22 cellular contexts compared by ENCODE assay signal in genomic region chr19:11058246-11059030, GRCh38.
"Had no signal": no experiment of that assay in that cellular context is flagged by ENCODE, and none has a peak within 500 bp of the region (broad histone marks: within the 10 kb centered on the region; RNA-seq: fewer than 3 reads in every experiment).

No MANE protein-coding gene starts in this region.

- DNase-seq: effector memory CD4-positive, alpha-beta T cell; gastrocnemius medialis; heart right ventricle; hypothalamus; islet precursor cell; naive thymus-derived CD8-positive, alpha-beta T cell; occipital lobe; psoas muscle; sigmoid colon; stimulated activated CD4-positive, alpha-beta T cell treated with anti-CD3 and anti-CD28 coated beads, Interleukin-2, amount 100 ng/mL, for 24 hours; stimulated activated CD4-positive, alpha-beta T cell treated with anti-CD3 and anti-CD28 coated beads, Interleukin-4, amount 100 ng/mL, for 4 hours; stimulated activated naive B cell treated with anti-CD40 and anti-IgM and Interleukin-4, amounts not matched to agents 10 μg/mL and 1 μg/mL and 100 μg/mL, for 72 hours; stomach; substantia nigra; transverse colon had no signal

- H3K27me3 Mint-ChIP-seq: naive thymus-derived CD8-positive, alpha-beta T cell had no signal

- H3K27me3 ChIP-seq: esophagus muscularis mucosa, gastrocnemius medialis, heart right ventricle, sigmoid colon, stomach, transverse colon had no signal

- H3K27ac Mint-ChIP-seq: naive thymus-derived CD8-positive, alpha-beta T cell; stimulated activated naive B cell treated with anti-CD40 and anti-IgM and Interleukin-4, amounts not matched to agents 10 μg/mL and 1 μg/mL and 100 μg/mL, for 72 hours had no signal

- H3K9me3 ChIP-seq: esophagus muscularis mucosa, gastrocnemius medialis, heart right ventricle, psoas muscle, sigmoid colon, stomach, thoracic aorta, transverse colon had no signal

- H3K4me3 Mint-ChIP-seq: naive thymus-derived CD8-positive, alpha-beta T cell; neural crest cell; stimulated activated naive B cell treated with anti-CD40 and anti-IgM and Interleukin-4, amounts not matched to agents 10 μg/mL and 1 μg/mL and 100 μg/mL, for 72 hours had no signal

- ATAC-seq: gastrocnemius medialis; heart right ventricle; left lobe of liver; naive thymus-derived CD8-positive, alpha-beta T cell; psoas muscle; stimulated activated naive B cell treated with anti-CD40 and anti-IgM and Interleukin-4, amounts not matched to agents 10 μg/mL and 1 μg/mL and 100 μg/mL, for 72 hours had no signal

- H3K4me1 ChIP-seq: gastrocnemius medialis, heart right ventricle, parathyroid adenoma, psoas muscle, stomach, transverse colon had no signal

- H3K79me2 ChIP-seq: parathyroid adenoma had no signal

- H2AFZ ChIP-seq: parathyroid adenoma had no signal

- H3K9me3 Mint-ChIP-seq: naive thymus-derived CD8-positive, alpha-beta T cell; neural crest cell; stimulated activated naive B cell treated with anti-CD40 and anti-IgM and Interleukin-4, amounts not matched to agents 10 μg/mL and 1 μg/mL and 100 μg/mL, for 72 hours had no signal

- H3K27ac ChIP-seq: epithelial cell of prostate, esophagus muscularis mucosa, gastrocnemius medialis, heart right ventricle, parathyroid adenoma, psoas muscle, sigmoid colon, skin epidermis, stomach, thoracic aorta, transverse colon had no signal

- H3K4me3 ChIP-seq: esophagus muscularis mucosa, gastrocnemius medialis, heart right ventricle, psoas muscle, sigmoid colon, skin epidermis, stomach, thoracic aorta, transverse colon had no signal

- H3K4me1 Mint-ChIP-seq: neural crest cell had no signal

- H3K9ac ChIP-seq: parathyroid adenoma had no signal
